23 cellular contexts compared by ENCODE assay signal in genomic region chr4:182863501-182863900, GRCh38. TPM values are rescaled to one million over a fixed set of nuclear protein-coding genes. Genes with fewer than 3 reads are reported as not detected.
DNase-seq lines count a peak whose midpoint lies in the region; ATAC-seq, FAIRE-seq and TF ChIP-seq lines count a peak whose summit lies in the region.
"Had no signal": no experiment of that assay in that cellular context is flagged by ENCODE, and none has a peak within 500 bp of the region (broad histone marks: within the 10 kb centered on the region; RNA-seq: fewer than 3 reads in every experiment).

No MANE protein-coding gene starts in this region.

- peaks cover 11% of the 10 kb centered on the region for H3K36me3 Mint-ChIP-seq in nephron progenitor cell (ENCODE audit: low read depth)
- H3K36me3 Mint-ChIP-seq in activated CD4-positive, alpha-beta T cell treated with anti-CD3 and anti-CD28 coated beads for 36 hours (ENCODE audit: low read depth): peaks cover 3% of the 10 kb centered on the region
- H3K36me3 Mint-ChIP-seq: activated naive CD4-positive, alpha-beta T cell treated with anti-CD3 and anti-CD28 coated beads, Interleukin-2, amount 50 U/mL, for 24 hours; CD4-positive, CD25-positive, alpha-beta regulatory T cell had no signal

- H4K20me1 ChIP-seq in BLaER1 treated with 17β-estradiol and CSF1 and Interleukin-3, amounts not matched to agents 10 nM and 100 nM: peaks cover 0 to 15% (median 0%) of the 10 kb centered on the region in 11 experiments; a peak in 3 of 22 replicates

- intact Hi-C loops in body of pancreas (cut with DNase I): no loop called here
- intact Hi-C loops in activated CD4-positive, alpha-beta T cell treated with anti-CD3 and anti-CD28 coated beads for 36 hours (cut with DNase I, micrococcal nuclease): no loop called here

- peaks cover 19 to 56% (median 40%) of the 10 kb centered on the region in 10 experiments for H3K4me1 ChIP-seq in BLaER1 treated with 17β-estradiol and CSF1 and Interleukin-3, amounts not matched to agents 10 nM and 100 nM
- H3K4me1 ChIP-seq in body of pancreas (peaks cover 24% of the 10 kb centered on the region), small intestine (ENCODE audit: control insufficient read depth in 2 of 2, insufficient read depth in 1 of 2, low read depth in 1 of 2, low read length in 1 of 2) (no peaks in the 10 kb centered on the region)
- H3K4me1 ChIP-seq: SJSA1 had no signal

- no peak overlapping the region for H3K27ac ChIP-seq in BLaER1 treated with 17β-estradiol and CSF1 and Interleukin-3, amounts not matched to agents 10 nM and 100 nM
- H3K27ac ChIP-seq in body of pancreas (peak overlapping the region; percentile 70 to 89 (median 79)), small intestine (ENCODE audit: low read depth in 1 of 2, low read length in 1 of 2) (no peak overlapping the region)
- H3K27ac ChIP-seq: PC-9, SJSA1 had no signal

- peaks cover 8% of the 10 kb centered on the region for H3K9me3 Mint-ChIP-seq in nephron progenitor cell
- peaks cover 2% of the 10 kb centered on the region for H3K9me3 Mint-ChIP-seq in activated CD4-positive, alpha-beta T cell treated with anti-CD3 and anti-CD28 coated beads for 36 hours (ENCODE audit: low read depth)
- H3K9me3 Mint-ChIP-seq: activated naive CD4-positive, alpha-beta T cell treated with anti-CD3 and anti-CD28 coated beads, Interleukin-2, amount 50 U/mL, for 24 hours had no signal

- no peak for TF ChIP-seq POLR2A in body of pancreas (IDR thresholded peaks at IDR 0.05)

- CTCF ChIA-PET in activated CD4-positive, alpha-beta T cell treated with anti-CD3 and anti-CD28 coated beads for 36 hours (lab: Charles Lee): no interaction called here

- POLR2A ChIA-PET in activated CD4-positive, alpha-beta T cell treated with anti-CD3 and anti-CD28 coated beads for 36 hours (lab: Charles Lee): no interaction called here

- no peaks in the 10 kb centered on the region for H3K36me3 ChIP-seq in BLaER1 treated with 17β-estradiol and CSF1 and Interleukin-3, amounts not matched to agents 10 nM and 100 nM
- H3K36me3 ChIP-seq in body of pancreas (replicated peaks in 1 of 2; ENCODE audit: insufficient read depth in 1 of 2, low read depth in 2 of 2): no peaks in the 10 kb centered on the region
- H3K36me3 ChIP-seq in small intestine (ENCODE audit: control insufficient read depth in 2 of 2, insufficient read depth in 2 of 2, low read length in 2 of 2): no peaks in the 10 kb centered on the region
- H3K36me3 ChIP-seq: SJSA1 had no signal

- H3K27me3 ChIP-seq in BLaER1 treated with 17β-estradiol and CSF1 and Interleukin-3, amounts not matched to agents 10 nM and 100 nM: peaks cover 0 to 31% (median 0%) of the 10 kb centered on the region in 11 experiments; a peak in 4 of 22 replicates
- H3K27me3 ChIP-seq in body of pancreas (no peaks in the 10 kb centered on the region), small intestine (ENCODE audit: control insufficient read depth in 2 of 2, insufficient read depth in 2 of 2, low read length in 2 of 2) (no peaks in the 10 kb centered on the region)

- FAIRE-seq in small intestine (lab: Jason Lieb, UNC): no peak
- FAIRE-seq: astrocyte had no signal

- peaks cover 62% of the 10 kb centered on the region for H3K4me1 Mint-ChIP-seq in nephron progenitor cell
- no peaks in the 10 kb centered on the region for H3K4me1 Mint-ChIP-seq in activated CD4-positive, alpha-beta T cell treated with anti-CD3 and anti-CD28 coated beads for 36 hours
- H3K4me1 Mint-ChIP-seq: activated B cell treated with CpG ODN at 0.5 μM for 24 hours; activated naive CD4-positive, alpha-beta T cell treated with anti-CD3 and anti-CD28 coated beads, Interleukin-2, amount 50 U/mL, for 24 hours; CD4-positive, CD25-positive, alpha-beta regulatory T cell; IgD-negative memory B cell; immature natural killer cell had no signal

- H3K9ac ChIP-seq in BLaER1 treated with 17β-estradiol and CSF1 and Interleukin-3, amounts not matched to agents 10 nM and 100 nM: no peak overlapping the region

- H3K9me3 ChIP-seq in BLaER1 treated with 17β-estradiol and CSF1 and Interleukin-3, amounts not matched to agents 10 nM and 100 nM (replicated peaks in 1 of 11): peaks cover 0 to 9% (median 5%) of the 10 kb centered on the region in 11 experiments; a peak in 5 of 22 replicates
- H3K9me3 ChIP-seq in body of pancreas (no peaks in the 10 kb centered on the region), small intestine (ENCODE audit: control insufficient read depth, low read depth) (no peaks in the 10 kb centered on the region)
- H3K9me3 ChIP-seq: SJSA1 had no signal

- peak overlapping the region; percentile 2 to 65 (median 42); a peak in 18 of 22 replicates for H3K4me2 ChIP-seq in BLaER1 treated with 17β-estradiol and CSF1 and Interleukin-3, amounts not matched to agents 10 nM and 100 nM
- H3K4me2 ChIP-seq: PC-9 had no signal

- H3K27ac Mint-ChIP-seq in nephron progenitor cell: peak overlapping the region; percentile 81
- no peak overlapping the region for H3K27ac Mint-ChIP-seq in activated CD4-positive, alpha-beta T cell treated with anti-CD3 and anti-CD28 coated beads for 36 hours
- H3K27ac Mint-ChIP-seq: activated B cell treated with CpG ODN at 0.5 μM for 24 hours; activated naive CD4-positive, alpha-beta T cell treated with anti-CD3 and anti-CD28 coated beads, Interleukin-2, amount 50 U/mL, for 24 hours; activated T-cell treated with anti-CD3 and anti-CD28 coated beads, Interleukin-2, amount 50 U/mL, for 72 hours; CD4-positive, CD25-positive, alpha-beta regulatory T cell; IgD-negative memory B cell; immature natural killer cell; progenitor cell of endocrine pancreas had no signal

- DNase-seq in NCI-H146 treated with DMSO at 0.1 percent for 48 hours (lab: John Stamatoyannopoulos, UW; ENCODE audit: unreplicated experiment) (peak; percentile 45), body of pancreas (no peak), nephron progenitor cell (no peak), small intestine (no peak)
- DNase-seq in activated CD4-positive, alpha-beta T cell treated with anti-CD3 and anti-CD28 coated beads for 36 hours: no peak
- DNase-seq: activated B cell treated with CpG ODN at 0.5 μM for 24 hours; activated CD8-positive, alpha-beta memory T cell treated with anti-CD3 and anti-CD28 coated beads for 24 hours; activated T-cell treated with anti-CD3 and anti-CD28 coated beads, Interleukin-2, amount 50 U/mL, for 72 hours; CD4-positive, CD25-positive, alpha-beta regulatory T cell; immature natural killer cell; NCI-H2171; PC-9; stimulated activated CD4-positive, alpha-beta T cell treated with anti-CD3 and anti-CD28 coated beads, Interleukin-4, amount 100 ng/mL, for 1 hour; T-helper 2 cell had no signal

- no peak for TF ChIP-seq CTCF in body of pancreas (IDR thresholded peaks at IDR 0.05)
- TF ChIP-seq CTCF in nephron progenitor cell (IDR thresholded peaks at IDR 0.05): no peak

- H3K27me3 Mint-ChIP-seq in nephron progenitor cell (ENCODE audit: low read depth, poor library complexity): peaks cover 3% of the 10 kb centered on the region
- no peaks in the 10 kb centered on the region for H3K27me3 Mint-ChIP-seq in activated CD4-positive, alpha-beta T cell treated with anti-CD3 and anti-CD28 coated beads for 36 hours
- H3K27me3 Mint-ChIP-seq: activated naive CD4-positive, alpha-beta T cell treated with anti-CD3 and anti-CD28 coated beads, Interleukin-2, amount 50 U/mL, for 24 hours had no signal

- ATAC-seq in body of pancreas (no peak), HG03097 (IDR thresholded peaks at IDR 0.05; ENCODE audit: low FRiP score, unreplicated experiment) (no peak), HG03039 (IDR thresholded peaks at IDR 0.05; ENCODE audit: unreplicated experiment) (no peak)
- no peak for ATAC-seq in activated CD4-positive, alpha-beta T cell treated with anti-CD3 and anti-CD28 coated beads for 36 hours
- ATAC-seq: activated T-cell treated with anti-CD3 and anti-CD28 coated beads, Interleukin-2, amount 50 U/mL, for 72 hours had no signal

- 24 to 72% methylated on average over 5 to 6 of the region's 6 CpGs for WGBS in body of pancreas, 2 donors
- WGBS in small intestine, 3 donors: 46 to 61% (median 60%) methylated on average over 6 of the region's 6 CpGs

- H3K4me3 ChIP-seq in BLaER1 treated with 17β-estradiol and CSF1 and Interleukin-3, amounts not matched to agents 10 nM and 100 nM: no peak overlapping the region
- H3K4me3 ChIP-seq in body of pancreas (no peak overlapping the region), small intestine (ENCODE audit: low read depth in 1 of 2, low read length in 2 of 2) (no peak overlapping the region)
- H3K4me3 ChIP-seq: lung, PC-9, SJSA1 had no signal

- H3K4me3 Mint-ChIP-seq in nephron progenitor cell: peak overlapping the region; percentile 32
- H3K4me3 Mint-ChIP-seq in activated CD4-positive, alpha-beta T cell treated with anti-CD3 and anti-CD28 coated beads for 36 hours: no peak overlapping the region
- H3K4me3 Mint-ChIP-seq: activated B cell treated with CpG ODN at 0.5 μM for 24 hours; activated naive CD4-positive, alpha-beta T cell treated with anti-CD3 and anti-CD28 coated beads, Interleukin-2, amount 50 U/mL, for 24 hours; activated T-cell treated with anti-CD3 and anti-CD28 coated beads, Interleukin-2, amount 50 U/mL, for 72 hours; CD4-positive, CD25-positive, alpha-beta regulatory T cell; IgD-negative memory B cell; immature natural killer cell had no signal

RNA-seq across cellular contexts. Expression of gene DCTD, which starts 53.7 kb away (rescaled TPM):
- total RNA-seq in body of pancreas: 10 to 100 TPM; 27.0 to 39.7 TPM
- 10 to 100 TPM; 17.9 to 64.8 (median 30.3) TPM for polyA plus RNA-seq in small intestine
- 100 to 1,000 TPM; 119 to 128 TPM for total RNA-seq in activated CD4-positive, alpha-beta T cell treated with anti-CD3 and anti-CD28 coated beads for 36 hours

Comparison
In these comparisons a context has a peak if more than half of its experiments do, and no peak if none do; other contexts are left out.
1. H3K27ac ChIP-seq: peak in body of pancreas (4 of 4); none in BLaER1 treated with 17β-estradiol and CSF1 and Interleukin-3, amounts not matched to agents 10 nM and 100 nM (0 of 11) and small intestine (0 of 2).